8 cellular contexts compared by ENCODE assay signal in genomic region chr7:32891800-32892520, GRCh38. TPM values are rescaled to one million over a fixed set of nuclear protein-coding genes. Genes with fewer than 3 reads are reported as not detected.
DNase-seq lines count a peak whose midpoint lies in the region; ATAC-seq and TF ChIP-seq lines count a peak whose summit lies in the region.

No MANE protein-coding gene starts in this region.

- peak overlapping the region; percentile 97 for H3K27ac ChIP-seq in caudate nucleus (ENCODE audit: low read depth, low read length)

- POLR2A ChIA-PET in activated B cell treated with CpG ODN at 0.5 μM for 24 hours (lab: Charles Lee) = interaction anchor here (0.7 to 4.0 kb wide), 15 partner anchors 8 to 402 kb away, joined by 3 to 35 read pairs (median 9); partner anchors contain the start of genes AVL9, LSM5, NT5C3A and RP9

- H3K27me3 Mint-ChIP-seq in activated B cell treated with CpG ODN at 0.5 μM for 24 hours = no peaks in the 10 kb centered on the region

- CTCF ChIA-PET in activated B cell treated with CpG ODN at 0.5 μM for 24 hours (lab: Charles Lee) = interaction anchor here (1.3 to 4.0 kb wide), 3 partner anchors 46 to 216 kb away, joined by 10 to 17 read pairs (median 12); partner anchors contain the start of gene RP9

- intact Hi-C loops in activated B cell treated with CpG ODN at 0.5 μM for 24 hours (cut with micrococcal nuclease) = loop anchor here (1.0 to 5.0 kb wide), 11 partner anchors 13 to 402 kb away; partner anchors contain the start of genes AVL9, BBS9, LSM5 and RP9

- H3K4me1 Mint-ChIP-seq in activated B cell treated with CpG ODN at 0.5 μM for 24 hours = peaks cover 56% of the 10 kb centered on the region

- in situ Hi-C loops in GM18951 (cut with MboI; ENCODE audit: low sequenced_read_pairs, unreplicated experiment) = no loop called here

- peak overlapping the region; percentile 97 for H3K27ac Mint-ChIP-seq in activated B cell treated with CpG ODN at 0.5 μM for 24 hours

- ATAC-seq in HG03175 (IDR thresholded peaks at IDR 0.05; ENCODE audit: unreplicated experiment) (peak; percentile 55), activated B cell treated with CpG ODN at 0.5 μM for 24 hours (ENCODE audit: low read depth) (peak; percentile 66)

- H3K9me3 Mint-ChIP-seq in activated B cell treated with CpG ODN at 0.5 μM for 24 hours = no peaks in the 10 kb centered on the region

- DNase-seq in AG08396 (ENCODE audit: low spot score) (peak; percentile 92), NCI-H2227 treated with DMSO at 0.1 percent for 48 hours (lab: John Stamatoyannopoulos, UW) (peak; percentile 95), activated B cell treated with CpG ODN at 0.5 μM for 24 hours (peak; percentile 96), caudate nucleus (lab: John Stamatoyannopoulos, UW) (peak in 60 of 61 donors; percentile 62 to 97 (median 93)), iris pigment epithelial cell (ENCODE audit: low read depth) (peak; percentile 94)
- DNase-seq in stimulated activated CD4-positive, alpha-beta T cell treated with anti-CD3 and anti-CD28 coated beads, Interleukin-12 subunit alpha, Interleukin-12 subunit beta, amount 100 ng/mL, for 4 hours = peak; percentile 98

- H3K4me3 Mint-ChIP-seq in activated B cell treated with CpG ODN at 0.5 μM for 24 hours = peak overlapping the region; percentile 91

- no peak for TF ChIP-seq CTCF in activated B cell treated with CpG ODN at 0.5 μM for 24 hours (IDR thresholded peaks at IDR 0.05)

- peak; percentile 72 for TF ChIP-seq POLR2A in GM18951 (IDR thresholded peaks at IDR 0.05; ENCODE audit: extremely low read depth, insufficient read depth, insufficient read length)

- peaks cover 24% of the 10 kb centered on the region for H3K36me3 Mint-ChIP-seq in activated B cell treated with CpG ODN at 0.5 μM for 24 hours (ENCODE audit: low read depth)

RNA-seq across cellular contexts. Expression of gene KBTBD2, which starts 0.4 kb away (rescaled TPM):
- total RNA-seq in activated B cell treated with CpG ODN at 0.5 μM for 24 hours = 35.2 and 39.7 TPM in 2 replicates

Comparison
In these comparisons a context has a peak if more than half of its experiments do, and no peak if none do; other contexts are left out.
1. Peak in every context shown above with its lines: DNase-seq, ATAC-seq and H3K27ac ChIP-seq.